15 cellular contexts compared by ENCODE assay signal in the genomic region with DNA sequence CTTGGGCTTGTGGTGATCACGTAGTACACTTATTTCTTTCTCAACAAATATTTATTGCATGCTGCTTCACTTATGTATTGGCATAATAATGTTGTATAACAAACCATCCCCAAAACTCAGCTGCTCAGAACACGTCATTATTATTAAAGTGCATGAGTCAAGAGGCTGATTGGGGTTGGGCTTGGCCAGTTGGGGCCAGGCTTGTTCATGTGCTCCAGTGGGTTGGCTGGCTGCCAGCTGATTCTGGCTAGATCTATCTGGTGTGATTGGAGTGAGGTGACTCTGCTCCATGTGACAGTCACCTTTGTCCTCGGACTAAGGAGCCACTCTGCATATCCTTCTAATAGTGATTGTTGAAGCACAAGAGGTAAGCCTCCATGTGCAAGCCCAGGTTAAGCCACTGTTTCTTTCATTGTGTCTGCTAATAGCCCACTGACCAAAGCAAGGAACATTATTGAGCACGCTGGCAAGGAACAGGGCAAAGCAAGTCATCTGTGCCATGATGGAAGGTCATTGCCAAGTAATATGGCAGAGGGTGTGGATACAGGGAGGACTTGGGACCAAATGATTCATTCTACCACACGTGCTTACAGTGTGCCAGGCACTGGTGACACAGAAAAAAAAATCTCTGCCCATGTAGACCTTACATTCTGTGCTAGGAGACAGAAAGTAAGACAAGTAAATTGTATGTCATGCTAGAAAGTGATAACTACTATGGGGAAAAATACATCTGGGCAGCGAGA.
A peak's percentile ranks its signal among the peaks of the same experiment; 100 is the strongest.
DNase-seq lines count a peak whose midpoint lies in the region; ATAC-seq and TF ChIP-seq lines count a peak whose summit lies in the region.
"Had no signal": no experiment of that assay in that cellular context is flagged by ENCODE, and none has a peak within 500 bp of the region (broad histone marks: within the 10 kb centered on the region; RNA-seq: fewer than 3 reads in every experiment).

No MANE protein-coding gene starts in this region.

- TF ChIP-seq POLR2A in Peyer's patch (IDR thresholded peaks at IDR 0.05) (no peak), vagina (IDR thresholded peaks at IDR 0.05) (no peak)

- H3K27ac Mint-ChIP-seq in activated naive CD4-positive, alpha-beta T cell treated with anti-CD3 and anti-CD28 coated beads for 36 hours = no peak overlapping the region
- H3K27ac Mint-ChIP-seq in activated naive CD4-positive, alpha-beta T cell treated with anti-CD3 and anti-CD28 coated beads, Interleukin-2, amount 10 ng/mL, durations not matched to agents 7 days and 5 days = no peak overlapping the region
- H3K27ac Mint-ChIP-seq in activated CD8-positive, alpha-beta T cell treated with anti-CD3 and anti-CD28 coated beads for 36 hours = no peak overlapping the region
- H3K27ac Mint-ChIP-seq: immature natural killer cell had no signal

- H3K4me3 Mint-ChIP-seq in activated naive CD4-positive, alpha-beta T cell treated with anti-CD3 and anti-CD28 coated beads for 36 hours = no peak overlapping the region
- no peak overlapping the region for H3K4me3 Mint-ChIP-seq in activated naive CD4-positive, alpha-beta T cell treated with anti-CD3 and anti-CD28 coated beads, Interleukin-2, amount 10 ng/mL, durations not matched to agents 7 days and 5 days
- H3K4me3 Mint-ChIP-seq in activated CD8-positive, alpha-beta T cell treated with anti-CD3 and anti-CD28 coated beads for 36 hours = no peak overlapping the region
- H3K4me3 Mint-ChIP-seq: immature natural killer cell had no signal

- no peaks in the 10 kb centered on the region for H3K4me1 Mint-ChIP-seq in activated naive CD4-positive, alpha-beta T cell treated with anti-CD3 and anti-CD28 coated beads for 36 hours (ENCODE audit: low read depth)
- no peaks in the 10 kb centered on the region for H3K4me1 Mint-ChIP-seq in activated naive CD4-positive, alpha-beta T cell treated with anti-CD3 and anti-CD28 coated beads, Interleukin-2, amount 10 ng/mL, durations not matched to agents 7 days and 5 days
- no peaks in the 10 kb centered on the region for H3K4me1 Mint-ChIP-seq in activated CD8-positive, alpha-beta T cell treated with anti-CD3 and anti-CD28 coated beads for 36 hours (ENCODE audit: low read depth)
- H3K4me1 Mint-ChIP-seq: immature natural killer cell had no signal

- H3K27ac ChIP-seq in Peyer's patch = peak overlapping the region in 2 of 4 donors; percentile 68 to 79
- no peak overlapping the region for H3K27ac ChIP-seq in vagina
- H3K27ac ChIP-seq: SJSA1 had no signal

- no peak for TF ChIP-seq CTCF in Peyer's patch (IDR thresholded peaks at IDR 0.05)
- TF ChIP-seq CTCF in fibroblast of the aortic adventitia (IDR thresholded peaks at IDR 0.05; ENCODE audit: insufficient read depth, low read length) = no peak
- no peak for TF ChIP-seq CTCF in activated CD8-positive, alpha-beta T cell treated with anti-CD3 and anti-CD28 coated beads for 36 hours (IDR thresholded peaks at IDR 0.05)
- no peak for TF ChIP-seq CTCF in vagina (IDR thresholded peaks at IDR 0.05)

- CTCF ChIA-PET in activated naive CD4-positive, alpha-beta T cell treated with anti-CD3 and anti-CD28 coated beads for 36 hours (lab: Charles Lee) = no interaction called here
- CTCF ChIA-PET in activated naive CD4-positive, alpha-beta T cell treated with anti-CD3 and anti-CD28 coated beads, Interleukin-2, amount 10 ng/mL, durations not matched to agents 7 days and 5 days (lab: Charles Lee) = no interaction called here
- CTCF ChIA-PET in activated CD8-positive, alpha-beta T cell treated with anti-CD3 and anti-CD28 coated beads for 36 hours (lab: Charles Lee) = no interaction called here

- ATAC-seq in GM21367 (IDR thresholded peaks at IDR 0.05; ENCODE audit: unreplicated experiment) (no peak), GM18870 (IDR thresholded peaks at IDR 0.05; ENCODE audit: unreplicated experiment) (no peak)
- no peak for ATAC-seq in activated CD8-positive, alpha-beta T cell treated with anti-CD3 and anti-CD28 coated beads for 36 hours

- no peaks in the 10 kb centered on the region for H3K36me3 ChIP-seq in Peyer's patch
- H3K36me3 ChIP-seq in vagina = no peaks in the 10 kb centered on the region
- H3K36me3 ChIP-seq: SJSA1 had no signal

- H3K27me3 ChIP-seq in Peyer's patch = no peaks in the 10 kb centered on the region
- no peaks in the 10 kb centered on the region for H3K27me3 ChIP-seq in vagina
- H3K27me3 ChIP-seq: SJSA1 had no signal

- no peak overlapping the region for H3K4me3 ChIP-seq in Peyer's patch
- no peak overlapping the region for H3K4me3 ChIP-seq in fibroblast of the aortic adventitia (ENCODE audit: low read depth, low read length)
- no peak overlapping the region for H3K4me3 ChIP-seq in vagina
- H3K4me3 ChIP-seq: SJSA1 had no signal

- H3K4me1 ChIP-seq in Peyer's patch (no peaks in the 10 kb centered on the region), vagina (no peaks in the 10 kb centered on the region)
- H3K4me1 ChIP-seq: SJSA1 had no signal

- no peaks in the 10 kb centered on the region for H3K9me3 Mint-ChIP-seq in activated naive CD4-positive, alpha-beta T cell treated with anti-CD3 and anti-CD28 coated beads for 36 hours
- H3K9me3 Mint-ChIP-seq in activated naive CD4-positive, alpha-beta T cell treated with anti-CD3 and anti-CD28 coated beads, Interleukin-2, amount 10 ng/mL, durations not matched to agents 7 days and 5 days = no peaks in the 10 kb centered on the region
- H3K9me3 Mint-ChIP-seq in activated CD8-positive, alpha-beta T cell treated with anti-CD3 and anti-CD28 coated beads for 36 hours = no peaks in the 10 kb centered on the region
- H3K9me3 Mint-ChIP-seq: immature natural killer cell had no signal

- H3K9me3 ChIP-seq in Peyer's patch = no peaks in the 10 kb centered on the region
- H3K9me3 ChIP-seq in vagina = no peaks in the 10 kb centered on the region
- H3K9me3 ChIP-seq: SJSA1 had no signal

- intact Hi-C loops in activated naive CD4-positive, alpha-beta T cell treated with anti-CD3 and anti-CD28 coated beads for 36 hours (cut with micrococcal nuclease) = no loop called here
- intact Hi-C loops in activated CD8-positive, alpha-beta T cell treated with anti-CD3 and anti-CD28 coated beads for 36 hours (cut with micrococcal nuclease) = no loop called here
- intact Hi-C loops in vagina (cut with DNase I) = no loop called here

- H3K36me3 Mint-ChIP-seq in activated naive CD4-positive, alpha-beta T cell treated with anti-CD3 and anti-CD28 coated beads for 36 hours (ENCODE audit: low read depth) = no peaks in the 10 kb centered on the region
- H3K36me3 Mint-ChIP-seq in activated naive CD4-positive, alpha-beta T cell treated with anti-CD3 and anti-CD28 coated beads, Interleukin-2, amount 10 ng/mL, durations not matched to agents 7 days and 5 days = no peaks in the 10 kb centered on the region
- no peaks in the 10 kb centered on the region for H3K36me3 Mint-ChIP-seq in activated CD8-positive, alpha-beta T cell treated with anti-CD3 and anti-CD28 coated beads for 36 hours (ENCODE audit: low read depth)
- H3K36me3 Mint-ChIP-seq: immature natural killer cell had no signal

- POLR2A ChIA-PET in activated CD8-positive, alpha-beta T cell treated with anti-CD3 and anti-CD28 coated beads for 36 hours (lab: Charles Lee) = no interaction called here

- H3K27me3 Mint-ChIP-seq in activated naive CD4-positive, alpha-beta T cell treated with anti-CD3 and anti-CD28 coated beads for 36 hours (ENCODE audit: low read depth) = no peaks in the 10 kb centered on the region
- H3K27me3 Mint-ChIP-seq in activated naive CD4-positive, alpha-beta T cell treated with anti-CD3 and anti-CD28 coated beads, Interleukin-2, amount 10 ng/mL, durations not matched to agents 7 days and 5 days = peaks cover 7% of the 10 kb centered on the region
- H3K27me3 Mint-ChIP-seq in activated CD8-positive, alpha-beta T cell treated with anti-CD3 and anti-CD28 coated beads for 36 hours = peaks cover under 1% of the 10 kb centered on the region

- DNase-seq in activated naive CD4-positive, alpha-beta T cell treated with anti-CD3 and anti-CD28 coated beads for 36 hours = peak; percentile 8
- no peak for DNase-seq in activated naive CD4-positive, alpha-beta T cell treated with anti-CD3 and anti-CD28 coated beads, Interleukin-2, amount 10 ng/mL, durations not matched to agents 7 days and 5 days
- DNase-seq in Peyer's patch (peak in 2 of 3 donors; percentile 87 to 91), fibroblast of the aortic adventitia (ENCODE audit: low read depth) (peak; percentile 1), vagina (ENCODE audit: extremely low spot score in 2 of 2) (no peak)
- DNase-seq in activated CD8-positive, alpha-beta T cell treated with anti-CD3 and anti-CD28 coated beads for 36 hours = no peak
- DNase-seq: activated CD4-positive, alpha-beta T cell treated with anti-CD3 and anti-CD28 coated beads, Interleukin-2, amount 50 U/mL, for 48 hours; activated effector memory CD4-positive, alpha-beta T cell treated with Interleukin-2 at 50 U/mL for 16 hours; foreskin melanocyte; immature natural killer cell; MM.1S; NCI-H526 had no signal

Comparison
In these comparisons a context has a peak if more than half of its experiments do, and no peak if none do; other contexts are left out.
1. DNase-seq: peak in activated naive CD4-positive, alpha-beta T cell treated with anti-CD3 and anti-CD28 coated beads for 36 hours (single experiment), Peyer's patch (2 of 3) and fibroblast of the aortic adventitia (single experiment); none in activated naive CD4-positive, alpha-beta T cell treated with anti-CD3 and anti-CD28 coated beads, Interleukin-2, amount 10 ng/mL, durations not matched to agents 7 days and 5 days (single experiment), activated CD8-positive, alpha-beta T cell treated with anti-CD3 and anti-CD28 coated beads for 36 hours (single experiment) and vagina (0 of 2).